18 cellular contexts compared by ENCODE assay signal in the genomic region with DNA sequence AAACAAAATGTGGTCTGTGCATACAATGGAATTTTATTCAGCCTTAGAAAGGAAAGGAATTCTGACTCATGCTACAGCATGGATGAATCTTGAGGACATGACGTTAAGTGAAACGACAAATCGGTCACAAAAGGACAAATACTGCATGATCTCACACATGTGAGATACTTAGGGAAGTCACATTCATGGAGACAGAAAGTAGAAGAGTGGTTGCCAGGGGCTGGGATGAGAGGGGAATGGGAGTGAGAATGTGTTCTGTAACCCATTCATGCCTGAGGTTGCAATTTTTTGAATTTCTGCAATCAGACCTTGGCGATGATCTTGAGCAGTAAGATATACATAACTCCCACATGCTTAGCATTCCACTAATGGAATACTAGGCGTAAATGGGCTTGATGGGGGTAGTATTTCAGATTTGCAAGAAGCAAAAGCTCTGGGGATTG. TPM values are rescaled to one million over a fixed set of nuclear protein-coding genes. Genes with fewer than 3 reads are reported as not detected.
A peak's percentile ranks its signal among the peaks of the same experiment; 100 is the strongest.
DNase-seq lines count a peak whose midpoint lies in the region; ATAC-seq and TF ChIP-seq lines count a peak whose summit lies in the region.
"Had no signal": no experiment of that assay in that cellular context is flagged by ENCODE, and none has a peak within 500 bp of the region (broad histone marks: within the 10 kb centered on the region; RNA-seq: fewer than 3 reads in every experiment).

No MANE protein-coding gene starts in this region.

- H3K27ac Mint-ChIP-seq in Caco-2 (ENCODE audit: unreplicated experiment) = peak overlapping the region; percentile 75
- H3K27ac Mint-ChIP-seq in neural progenitor cell = peak overlapping the region; percentile 28

- no peaks in the 10 kb centered on the region for H3K27me3 Mint-ChIP-seq in Caco-2 (ENCODE audit: insufficient read depth, unreplicated experiment)
- H3K27me3 Mint-ChIP-seq in neural progenitor cell (ENCODE audit: insufficient read depth, low read depth) = peaks cover 8% of the 10 kb centered on the region
- H3K27me3 Mint-ChIP-seq: central memory CD8-positive, alpha-beta T cell had no signal

- H3K9me3 ChIP-seq in Caco-2 (no peaks in the 10 kb centered on the region), esophagus squamous epithelium (no peaks in the 10 kb centered on the region), neural progenitor cell (ENCODE audit: low read depth) (no peaks in the 10 kb centered on the region)
- H3K9me3 ChIP-seq: HAP-1, MG63, upper lobe of left lung had no signal

- H3K27me3 ChIP-seq in Caco-2 (replicated peaks; ENCODE audit: control insufficient read depth, insufficient read depth, low read length) = no peaks in the 10 kb centered on the region
- no peaks in the 10 kb centered on the region for H3K27me3 ChIP-seq in esophagus squamous epithelium
- H3K27me3 ChIP-seq in neural progenitor cell = no peaks in the 10 kb centered on the region
- H3K27me3 ChIP-seq: MG63, upper lobe of left lung had no signal

- ATAC-seq in HG02870 (IDR thresholded peaks at IDR 0.05; ENCODE audit: unreplicated experiment) = no peak

- TF ChIP-seq POLR2A in esophagus squamous epithelium (IDR thresholded peaks at IDR 0.05) = no peak

- TF ChIP-seq CTCF in Caco-2 (IDR thresholded peaks at IDR 0.05; ENCODE audit: insufficient read depth in 1 of 2, low read depth in 1 of 2, low read length in 1 of 2, severe bottlenecking in 1 of 2, unreplicated experiment in 1 of 2) (no peak), esophagus squamous epithelium (IDR thresholded peaks at IDR 0.05) (no peak), neural progenitor cell (IDR thresholded peaks at IDR 0.05) (no peak)

- H3F3A ChIP-seq in neural progenitor cell (ENCODE audit: low read depth) = no peaks in the 10 kb centered on the region

- 32 to 48% methylated on average over 5 of the region's 5 CpGs for WGBS in esophagus squamous epithelium, 2 donors

- no peak overlapping the region for H3K4me3 ChIP-seq in Caco-2 (ENCODE audit: low read depth, low read length)
- no peak overlapping the region for H3K4me3 ChIP-seq in esophagus squamous epithelium
- no peak overlapping the region for H3K4me3 ChIP-seq in neural progenitor cell
- H3K4me3 ChIP-seq: HAP-1, MG63, SK-N-MC, upper lobe of left lung had no signal

- H3K4me3 Mint-ChIP-seq in Caco-2 (ENCODE audit: unreplicated experiment) (no peak overlapping the region), neural progenitor cell (no peak overlapping the region)
- H3K4me3 Mint-ChIP-seq: central memory CD8-positive, alpha-beta T cell had no signal

- H3K9me3 Mint-ChIP-seq in Caco-2 (ENCODE audit: unreplicated experiment) (no peaks in the 10 kb centered on the region), neural progenitor cell (no peaks in the 10 kb centered on the region)
- H3K9me3 Mint-ChIP-seq: central memory CD8-positive, alpha-beta T cell had no signal

- intact Hi-C loops in Caco-2 (cut with micrococcal nuclease; ENCODE audit: unreplicated experiment) = no loop called here
- intact Hi-C loops in esophagus squamous epithelium (cut with DNase I) = no loop called here

- DNase-seq in Caco-2 (no peak), RKO (ENCODE audit: low spot score) (peak; percentile 68), esophagus squamous epithelium (lab: John Stamatoyannopoulos, UW) (no peak), neural progenitor cell (ENCODE audit: low spot score) (no peak), NCI-H774 (lab: John Stamatoyannopoulos, UW) (no peak), G401 (ENCODE audit: low spot score) (no peak)
- no peak for DNase-seq in central memory CD4-positive, alpha-beta T cell
- DNase-seq: activated CD8-positive, alpha-beta memory T cell treated with anti-CD3 and anti-CD28 coated beads for 24 hours; activated effector memory CD4-positive, alpha-beta T cell treated with anti-CD3 and anti-CD28 coated beads, Interleukin-2, amount 50 U/mL, for 16 hours; AML-193; DMS 273 treated with DMSO at 0.1 percent for 48 hours; MG63; NK-92 treated with Interleukin-12 subunit alpha and Interleukin-12 subunit beta, amount 100 ng/mL, for 24 hours; upper lobe of left lung had no signal

- CTCF ChIA-PET in Caco-2 (lab: Charles Lee) = interaction anchor here (0.7 kb wide), 1 partner anchor 14 kb away, joined by 3 read pairs; no protein-coding TSS in a partner anchor

- in situ Hi-C loops in G401 (cut with HindIII; ENCODE audit: low sequenced_read_pairs) = loop anchor here (25.0 kb wide), 1 partner anchor 135 kb away; no protein-coding TSS in a partner anchor

- no peak overlapping the region for H3K9ac ChIP-seq in neural progenitor cell

- H3K36me3 ChIP-seq in Caco-2 (ENCODE audit: control insufficient read depth, insufficient read depth, low read length) (no peaks in the 10 kb centered on the region), esophagus squamous epithelium (peaks cover 0 to 18% (median 0%) of the 10 kb centered on the region in 3 donors), neural progenitor cell (no peaks in the 10 kb centered on the region)
- H3K36me3 ChIP-seq: upper lobe of left lung had no signal

- H3K36me3 Mint-ChIP-seq in Caco-2 (ENCODE audit: insufficient read depth, unreplicated experiment) (peaks cover 64% of the 10 kb centered on the region), neural progenitor cell (peaks cover 41% of the 10 kb centered on the region)

- POLR2A ChIA-PET in Caco-2 (lab: Charles Lee) = no interaction called here

- H3K27ac ChIP-seq in esophagus squamous epithelium (peak overlapping the region; percentile 79 to 95 (median 87)), neural progenitor cell (no peak overlapping the region)
- H3K27ac ChIP-seq: SK-N-MC, upper lobe of left lung had no signal

- H2AFZ ChIP-seq in neural progenitor cell (replicated peaks) = no peak overlapping the region

- H3K4me1 ChIP-seq in Caco-2 (peaks cover 46% of the 10 kb centered on the region), esophagus squamous epithelium (peaks cover 49 to 100% (median 94%) of the 10 kb centered on the region in 3 donors), neural progenitor cell (no peaks in the 10 kb centered on the region)
- H3K4me1 ChIP-seq: HAP-1 had no signal

- no peak overlapping the region for H3K4me2 ChIP-seq in neural progenitor cell

- no peaks in the 10 kb centered on the region for H4K20me1 ChIP-seq in neural progenitor cell (ENCODE audit: low read depth)

- no peaks in the 10 kb centered on the region for H3K79me2 ChIP-seq in neural progenitor cell (ENCODE audit: low read depth)

- H3K4me1 Mint-ChIP-seq in Caco-2 (ENCODE audit: low read depth, unreplicated experiment) (peaks cover 27% of the 10 kb centered on the region), neural progenitor cell (peaks cover 22% of the 10 kb centered on the region)

- no TSS peak for BruUV-seq in Caco-2 (replicated peaks; lab: Mats Ljungman, UMichigan)

RNA-seq across cellular contexts. Expression of gene FHL2, which starts 22.0 kb away (rescaled TPM):
- total RNA-seq in Caco-2 (2022) (40.5 and 45.4 TPM in 2 replicates), esophagus squamous epithelium (10 to 100 TPM; 46.1 to 89.1 (median 54.7) TPM), neural progenitor cell (ENCODE audit: low replicate concordance) (17.8 and 20.7 TPM in 2 replicates)
- 54.6 and 70.4 TPM in 2 replicates for total RNA-seq in G401 (2014; rRNA removed; shearing (Covaris generic))

RNA-seq across cellular contexts. Expression of gene C2orf49, which starts 39.5 kb away (rescaled TPM):
- total RNA-seq in Caco-2 (2022) (21.1 and 24.8 TPM in 2 replicates), esophagus squamous epithelium (10 to 100 TPM in 3 of 4 donors, 1 to 10 TPM in 1; 9.3 to 19.8 (median 12.4) TPM), neural progenitor cell (ENCODE audit: low replicate concordance) (29.7 and 42.9 TPM in 2 replicates)
- 8.3 and 46.0 TPM in 2 replicates for total RNA-seq in G401 (2014; rRNA removed; shearing (Covaris generic))

RNA-seq across cellular contexts. Expression of gene TGFBRAP1, which starts 47.3 kb away (rescaled TPM):
- 25.7 and 26.0 TPM in 2 replicates for total RNA-seq in Caco-2 (2022)
- 10 to 100 TPM; 11.7 to 24.6 (median 15.6) TPM for total RNA-seq in esophagus squamous epithelium
- 13.8 and 14.0 TPM in 2 replicates for total RNA-seq in neural progenitor cell (ENCODE audit: low replicate concordance)
- total RNA-seq in G401 (2014; rRNA removed; shearing (Covaris generic)) = 16.7 and 30.4 TPM in 2 replicates
